In genomic region chr5:135129307-135129706, GRCh38 we compare ENCODE assay signal across 23 cellular contexts.
A peak's percentile ranks its signal among the peaks of the same experiment; 100 is the strongest.
DNase-seq lines count a peak whose midpoint lies in the region; ATAC-seq and TF ChIP-seq lines count a peak whose summit lies in the region.
"Had no signal": no experiment of that assay in that cellular context is flagged by ENCODE, and none has a peak within 500 bp of the region (broad histone marks: within the 10 kb centered on the region; RNA-seq: fewer than 3 reads in every experiment).

No MANE protein-coding gene starts in this region.

- H3K9me3 ChIP-seq in SK-N-SH = no peaks in the 10 kb centered on the region
- H3K9me3 ChIP-seq: BLaER1 treated with 17β-estradiol and CSF1 and Interleukin-3, amounts not matched to agents 10 nM and 100 nM; SJCRH30; spleen; transverse colon had no signal

- H3K4me2 ChIP-seq in SK-N-SH = no peak overlapping the region
- H3K4me2 ChIP-seq: BLaER1 treated with 17β-estradiol and CSF1 and Interleukin-3, amounts not matched to agents 10 nM and 100 nM had no signal

- no peaks in the 10 kb centered on the region for H3K36me3 Mint-ChIP-seq in endothelial cell (ENCODE audit: low read depth, unreplicated experiment)
- H3K36me3 Mint-ChIP-seq in stimulated activated effector memory CD8-positive, alpha-beta T cell treated with anti-CD3 and anti-CD28 coated beads, Interleukin-12 subunit alpha, Interleukin-12 subunit beta, amount 100 ng/mL, for 72 hours = no peaks in the 10 kb centered on the region
- H3K36me3 Mint-ChIP-seq: activated naive CD8-positive, alpha-beta T cell treated with anti-CD3 and anti-CD28 coated beads, Interleukin-2, amount 10 ng/mL, durations not matched to agents 7 days and 5 days had no signal

- no peak overlapping the region for H3K4me3 Mint-ChIP-seq in stimulated activated naive CD8-positive, alpha-beta T cell treated with anti-CD3 and anti-CD28 coated beads, Interleukin-15, amount 100 ng/mL, for 72 hours
- no peak overlapping the region for H3K4me3 Mint-ChIP-seq in endothelial cell (ENCODE audit: unreplicated experiment)
- no peak overlapping the region for H3K4me3 Mint-ChIP-seq in stimulated activated effector memory CD8-positive, alpha-beta T cell treated with anti-CD3 and anti-CD28 coated beads, Interleukin-12 subunit alpha, Interleukin-12 subunit beta, amount 100 ng/mL, for 72 hours
- H3K4me3 Mint-ChIP-seq: activated naive CD8-positive, alpha-beta T cell treated with anti-CD3 and anti-CD28 coated beads, Interleukin-2, amount 10 ng/mL, durations not matched to agents 7 days and 5 days; nephron; T-helper 2 cell treated with Interferon-gamma antibody and Interleukin-4, amounts not matched to agents 5 μg/mL and 100 μg/mL, for 36 hours had no signal

- no peak overlapping the region for H3K27ac Mint-ChIP-seq in stimulated activated naive CD8-positive, alpha-beta T cell treated with anti-CD3 and anti-CD28 coated beads, Interleukin-15, amount 100 ng/mL, for 72 hours
- peak overlapping the region; percentile 2 for H3K27ac Mint-ChIP-seq in endothelial cell (ENCODE audit: unreplicated experiment)
- no peak overlapping the region for H3K27ac Mint-ChIP-seq in stimulated activated effector memory CD8-positive, alpha-beta T cell treated with anti-CD3 and anti-CD28 coated beads, Interleukin-12 subunit alpha, Interleukin-12 subunit beta, amount 100 ng/mL, for 72 hours
- H3K27ac Mint-ChIP-seq: activated naive CD8-positive, alpha-beta T cell treated with anti-CD3 and anti-CD28 coated beads, Interleukin-2, amount 10 ng/mL, durations not matched to agents 7 days and 5 days; nephron; T-helper 2 cell treated with Interferon-gamma antibody and Interleukin-4, amounts not matched to agents 5 μg/mL and 100 μg/mL, for 36 hours had no signal

- H3K79me2 ChIP-seq in SK-N-SH (ENCODE audit: insufficient read depth) = no peaks in the 10 kb centered on the region

- no peaks in the 10 kb centered on the region for H3K9me3 Mint-ChIP-seq in stimulated activated naive CD8-positive, alpha-beta T cell treated with anti-CD3 and anti-CD28 coated beads, Interleukin-15, amount 100 ng/mL, for 72 hours
- no peaks in the 10 kb centered on the region for H3K9me3 Mint-ChIP-seq in endothelial cell (ENCODE audit: unreplicated experiment)
- no peaks in the 10 kb centered on the region for H3K9me3 Mint-ChIP-seq in stimulated activated effector memory CD8-positive, alpha-beta T cell treated with anti-CD3 and anti-CD28 coated beads, Interleukin-12 subunit alpha, Interleukin-12 subunit beta, amount 100 ng/mL, for 72 hours
- H3K9me3 Mint-ChIP-seq: activated naive CD8-positive, alpha-beta T cell treated with anti-CD3 and anti-CD28 coated beads, Interleukin-2, amount 10 ng/mL, durations not matched to agents 7 days and 5 days; nephron; T-helper 2 cell treated with Interferon-gamma antibody and Interleukin-4, amounts not matched to agents 5 μg/mL and 100 μg/mL, for 36 hours had no signal

- no peaks in the 10 kb centered on the region for H3F3A ChIP-seq in SK-N-SH (replicated peaks; ENCODE audit: insufficient read depth)

- H3K36me3 ChIP-seq in SK-N-SH (replicated peaks in 1 of 2; ENCODE audit: control insufficient read depth in 1 of 2, insufficient read depth in 2 of 2, low read length in 1 of 2) = no peaks in the 10 kb centered on the region
- H3K36me3 ChIP-seq: BLaER1 treated with 17β-estradiol and CSF1 and Interleukin-3, amounts not matched to agents 10 nM and 100 nM; brain microvascular endothelial cell; SJCRH30; spleen; transverse colon had no signal

- H2AFZ ChIP-seq in SK-N-SH (ENCODE audit: low read depth) = no peak overlapping the region

- no peak overlapping the region for H3K9ac ChIP-seq in SK-N-SH
- H3K9ac ChIP-seq: BLaER1 treated with 17β-estradiol and CSF1 and Interleukin-3, amounts not matched to agents 10 nM and 100 nM had no signal

- CTCF ChIA-PET in SK-N-SH (lab: Yijun Ruan, JAX) = interaction anchor here (0.6 to 1.2 kb wide), 3 partner anchors 8 to 147 kb away, joined by 3 read pairs; no protein-coding TSS in a partner anchor

- H3K27ac ChIP-seq in SK-N-SH (ENCODE audit: low read depth in 2 of 2, low read length in 1 of 2) = no peak overlapping the region
- H3K27ac ChIP-seq: BLaER1 treated with 17β-estradiol and CSF1 and Interleukin-3, amounts not matched to agents 10 nM and 100 nM; brain microvascular endothelial cell; coronary artery; SJCRH30; spleen; transverse colon had no signal

- H3K27me3 Mint-ChIP-seq in stimulated activated naive CD8-positive, alpha-beta T cell treated with anti-CD3 and anti-CD28 coated beads, Interleukin-15, amount 100 ng/mL, for 72 hours = no peaks in the 10 kb centered on the region
- H3K27me3 Mint-ChIP-seq in endothelial cell (ENCODE audit: unreplicated experiment) = peaks cover 14% of the 10 kb centered on the region

- no peak for TF ChIP-seq EP300 in SK-N-SH (IDR thresholded peaks at IDR 0.05; ENCODE audit: borderline replicate concordance in 1 of 2, low read depth in 1 of 2, low read length in 1 of 2)

- DNase-seq in SK-N-SH (peak; percentile 39), endothelial cell (ENCODE audit: low spot score) (no peak)
- DNase-seq in stimulated activated naive CD8-positive, alpha-beta T cell treated with anti-CD3 and anti-CD28 coated beads, Interleukin-15, amount 100 ng/mL, for 72 hours = no peak
- DNase-seq in stimulated activated naive CD8-positive, alpha-beta T cell treated with anti-CD3 and anti-CD28 coated beads, Interleukin-15, Interleukin-2, amounts not matched to agents 100 U/mL and 50 U/mL, for 24 hours = no peak
- no peak for DNase-seq in stimulated activated effector memory CD8-positive, alpha-beta T cell treated with anti-CD3 and anti-CD28 coated beads, Interleukin-12 subunit alpha, Interleukin-12 subunit beta, amount 100 ng/mL, for 72 hours (ENCODE audit: low spot score in 2 of 2)
- DNase-seq: activated CD4-positive, CD25-positive, alpha-beta regulatory T cell; activated CD8-positive, alpha-beta memory T cell treated with anti-CD3 and anti-CD28 coated beads, Interleukin-2, amount 50 U/mL, for 4 hours; activated naive CD8-positive, alpha-beta T cell treated with anti-CD3 and anti-CD28 coated beads, Interleukin-2, amount 10 ng/mL, durations not matched to agents 7 days and 5 days; brain microvascular endothelial cell; left colon; NCI-H187; NCI-H510A treated with DMSO at 0.1 percent for 48 hours; SJCRH30; spleen; stimulated activated naive CD4-positive, alpha-beta T cell treated with Interleukin-2 at 50 U/mL for 16 hours; transverse colon had no signal

- H3K4me1 Mint-ChIP-seq in stimulated activated naive CD8-positive, alpha-beta T cell treated with anti-CD3 and anti-CD28 coated beads, Interleukin-15, amount 100 ng/mL, for 72 hours = peaks cover 5% of the 10 kb centered on the region
- no peaks in the 10 kb centered on the region for H3K4me1 Mint-ChIP-seq in endothelial cell (ENCODE audit: unreplicated experiment)
- H3K4me1 Mint-ChIP-seq in stimulated activated effector memory CD8-positive, alpha-beta T cell treated with anti-CD3 and anti-CD28 coated beads, Interleukin-12 subunit alpha, Interleukin-12 subunit beta, amount 100 ng/mL, for 72 hours = peaks cover 6% of the 10 kb centered on the region

- peaks cover 0 to 35% of the 10 kb centered on the region in 2 experiments; a peak in 2 of 4 replicates for H3K4me1 ChIP-seq in SK-N-SH (ENCODE audit: control insufficient read depth in 1 of 2, insufficient read depth in 2 of 2, low read depth in 1 of 2, low read length in 1 of 2)
- H3K4me1 ChIP-seq: spleen had no signal

- H4K20me1 ChIP-seq in SK-N-SH (ENCODE audit: insufficient read depth) = no peaks in the 10 kb centered on the region
- H4K20me1 ChIP-seq: BLaER1 treated with 17β-estradiol and CSF1 and Interleukin-3, amounts not matched to agents 10 nM and 100 nM had no signal

- 66% methylated on average over 11 of the region's 12 CpGs for WGBS in SK-N-SH (ENCODE audit: low lambda C conversion rate)

- H3K27me3 ChIP-seq in SK-N-SH (ENCODE audit: insufficient read depth) = peaks cover 20% of the 10 kb centered on the region; the same call in 1 of the 2 replicates
- H3K27me3 ChIP-seq: BLaER1 treated with 17β-estradiol and CSF1 and Interleukin-3, amounts not matched to agents 10 nM and 100 nM; brain microvascular endothelial cell; SJCRH30; transverse colon had no signal

- POLR2A ChIA-PET in SK-N-SH (lab: Yijun Ruan, JAX) = no interaction called here

- TF ChIP-seq CTCF in SK-N-SH (IDR thresholded peaks at IDR 0.05) (no peak), endothelial cell (IDR thresholded peaks at IDR 0.05; ENCODE audit: unreplicated experiment) (no peak)

- ATAC-seq in SK-N-SH treated with all-trans-retinoic acid at 6 μM for 48 hours = no peak
- ATAC-seq in stimulated activated naive CD8-positive, alpha-beta T cell treated with anti-CD3 and anti-CD28 coated beads, Interleukin-15, amount 100 ng/mL, for 72 hours = peak; percentile 30
- no peak for ATAC-seq in stimulated activated naive CD8-positive, alpha-beta T cell treated with anti-CD3 and anti-CD28 coated beads, Interleukin-15, Interleukin-2, amounts not matched to agents 100 U/mL and 50 U/mL, for 24 hours
- peak; percentile 22 for ATAC-seq in stimulated activated effector memory CD8-positive, alpha-beta T cell treated with anti-CD3 and anti-CD28 coated beads, Interleukin-12 subunit alpha, Interleukin-12 subunit beta, amount 100 ng/mL, for 72 hours
- ATAC-seq in GM21367 (IDR thresholded peaks at IDR 0.05; ENCODE audit: unreplicated experiment) = no peak
- ATAC-seq in GM21723 (IDR thresholded peaks at IDR 0.05; ENCODE audit: unreplicated experiment) = no peak
- ATAC-seq: left colon had no signal

- H3K4me3 ChIP-seq in SK-N-SH (ENCODE audit: low read depth in 2 of 2, low read length in 1 of 2) = no peak overlapping the region
- H3K4me3 ChIP-seq: BLaER1 treated with 17β-estradiol and CSF1 and Interleukin-3, amounts not matched to agents 10 nM and 100 nM; coronary artery; SJCRH30; spleen; transverse colon had no signal

- TF ChIP-seq RAD21 in SK-N-SH (IDR thresholded peaks at IDR 0.05; ENCODE audit: low read length) = no peak

- H3K9me2 ChIP-seq in SK-N-SH = no peaks in the 10 kb centered on the region

TF ChIP-seq in SK-N-SH, 30 proteins besides CTCF, POLR2A, EP300 and RAD21:
- TF ChIP-seq TCF12 (IDR thresholded peaks at IDR 0.05) = no peak
- TF ChIP-seq MXI1 (IDR thresholded peaks at IDR 0.05; ENCODE audit: low read depth, low read length) = peak; percentile 24; the same call in 1 of the 2 replicates

TF ChIP-seq in SK-N-SH treated with all-trans-retinoic acid at 6 μM for 48 hours, 23 proteins besides CTCF, POLR2A, EP300 and RAD21 (continues in another document):
- TF ChIP-seq ZNF8 (CRISPR knock-in tag; IDR thresholded peaks at IDR 0.05) = no peak
- TF ChIP-seq ZNF70 (CRISPR knock-in tag; IDR thresholded peaks at IDR 0.05) = no peak
- TF ChIP-seq ARNTL (CRISPR knock-in tag; IDR thresholded peaks at IDR 0.05; ENCODE audit: borderline replicate concordance, low read depth) = no peak
- no peak for TF ChIP-seq ESRRG (CRISPR knock-in tag; IDR thresholded peaks at IDR 0.05)
- TF ChIP-seq CSDC2 (CRISPR knock-in tag; IDR thresholded peaks at IDR 0.05) = no peak
- TF ChIP-seq TOX (CRISPR knock-in tag; IDR thresholded peaks at IDR 0.05; ENCODE audit: borderline replicate concordance) = no peak
- no peak for TF ChIP-seq SNAI2 (CRISPR knock-in tag; IDR thresholded peaks at IDR 0.05)

Comparison
In these comparisons a context has a peak if more than half of its experiments do, and no peak if none do; other contexts are left out.
1. ATAC-seq: peak in stimulated activated naive CD8-positive, alpha-beta T cell treated with anti-CD3 and anti-CD28 coated beads, Interleukin-15, amount 100 ng/mL, for 72 hours (single experiment) and stimulated activated effector memory CD8-positive, alpha-beta T cell treated with anti-CD3 and anti-CD28 coated beads, Interleukin-12 subunit alpha, Interleukin-12 subunit beta, amount 100 ng/mL, for 72 hours (single experiment); none in SK-N-SH treated with all-trans-retinoic acid at 6 μM for 48 hours (single experiment), stimulated activated naive CD8-positive, alpha-beta T cell treated with anti-CD3 and anti-CD28 coated beads, Interleukin-15, Interleukin-2, amounts not matched to agents 100 U/mL and 50 U/mL, for 24 hours (single experiment), GM21367 (single experiment) and GM21723 (single experiment).